Comparison of ENCODE assay signal across 18 cellular contexts in the genomic region with DNA sequence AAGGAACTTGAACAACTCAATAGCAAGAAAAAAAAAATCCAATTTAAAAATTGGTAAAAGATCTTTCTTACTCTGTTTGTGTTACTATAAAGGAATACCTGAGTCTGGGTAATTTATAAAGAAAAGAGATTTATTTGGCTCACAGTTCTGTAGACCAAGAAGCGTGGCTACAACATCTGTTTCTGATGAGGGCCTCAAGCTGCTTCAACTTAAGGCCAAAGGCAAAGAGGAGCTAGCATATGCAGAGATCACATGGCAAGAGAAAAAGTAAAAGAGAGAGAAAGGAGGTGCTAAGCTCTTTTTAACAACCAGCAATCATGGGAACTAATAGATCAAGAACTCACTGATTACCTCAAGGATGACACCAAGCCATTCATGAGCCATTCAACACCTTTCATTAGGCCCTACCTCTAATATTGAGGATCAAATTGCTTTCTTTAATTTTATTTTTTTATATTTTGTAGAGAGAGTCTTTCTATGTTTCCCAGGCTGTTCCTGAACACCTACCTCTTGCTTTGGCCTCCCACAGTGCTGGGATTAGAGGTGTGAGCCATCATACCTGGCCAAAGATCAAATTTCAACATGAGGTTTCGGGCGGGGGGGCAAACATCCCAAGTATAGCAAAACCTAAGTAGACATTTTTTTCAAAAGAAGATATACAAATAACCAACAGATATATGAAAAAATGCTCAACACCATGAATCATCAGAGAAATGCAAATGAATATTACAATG. TPM values are rescaled to one million over a fixed set of nuclear protein-coding genes. Genes with fewer than 3 reads are reported as not detected.
DNase-seq lines count a peak whose midpoint lies in the region; ATAC-seq and TF ChIP-seq lines count a peak whose summit lies in the region.
"Had no signal": no experiment of that assay in that cellular context is flagged by ENCODE, and none has a peak within 500 bp of the region (broad histone marks: within the 10 kb centered on the region; RNA-seq: fewer than 3 reads in every experiment).

No MANE protein-coding gene starts in this region.

- H3K4me1 ChIP-seq in PC-3 (ENCODE audit: insufficient read depth, low read length), result peaks cover 15% of the 10 kb centered on the region
- no peaks in the 10 kb centered on the region for H3K4me1 ChIP-seq in mesendoderm (ENCODE audit: control insufficient read depth, low read depth, low read length)
- no peaks in the 10 kb centered on the region for H3K4me1 ChIP-seq in GM23248 (ENCODE audit: insufficient read depth)

- no peak overlapping the region for H2BK15ac ChIP-seq in mesendoderm (replicated peaks; ENCODE audit: low read depth)

- H2BK120ac ChIP-seq in mesendoderm (ENCODE audit: low read depth, low read length), result no peak overlapping the region

- H3K27ac ChIP-seq in PC-3 (ENCODE audit: low read length) (peak overlapping the region; percentile 47), mesendoderm (ENCODE audit: low read depth, low read length) (no peak overlapping the region), GM23248 (no peak overlapping the region)
- H3K27ac ChIP-seq: 22Rv1 had no signal

- no peak overlapping the region for H3K18ac ChIP-seq in mesendoderm (ENCODE audit: low read length)

- intact Hi-C loops in PC-3 (cut with micrococcal nuclease), result no loop called here

- H3K4me2 ChIP-seq in PC-3 (ENCODE audit: low read length) (peak overlapping the region; percentile 40; the same call in 1 of the 2 replicates), mesendoderm (ENCODE audit: low read length) (no peak overlapping the region), GM23248 (ENCODE audit: unreplicated experiment) (no peak overlapping the region)
- H3K4me2 ChIP-seq: GM23338 had no signal

- no peak overlapping the region for H3K23ac ChIP-seq in mesendoderm (ENCODE audit: low read length)

- H4K8ac ChIP-seq in mesendoderm (ENCODE audit: low read depth, low read length), result no peak overlapping the region

- H3K36me3 ChIP-seq in PC-3 (ENCODE audit: low read depth, low read length) (no peaks in the 10 kb centered on the region), mesendoderm (ENCODE audit: control insufficient read depth, insufficient read depth, low read length) (no peaks in the 10 kb centered on the region), GM23248 (ENCODE audit: low read depth) (no peaks in the 10 kb centered on the region)

- no peak; the same call in 1 of the 2 replicates for ATAC-seq in PC-3
- ATAC-seq: GM12878, GM23338, HCT116 had no signal

- TF ChIP-seq CTCF in PC-3 (conservative IDR thresholded peaks at IDR 0.05; ENCODE audit: low read depth, low read length), result no peak

- no peak overlapping the region for H3K9ac ChIP-seq in PC-3 (ENCODE audit: low read length)
- H3K9ac ChIP-seq in mesendoderm (ENCODE audit: low read length), result no peak overlapping the region
- no peak overlapping the region for H3K9ac ChIP-seq in GM23248

- CTCF ChIA-PET in PC-3 (lab: Charles Lee), result no interaction called here

- H2AFZ ChIP-seq in PC-3 (ENCODE audit: low read length) (no peak overlapping the region), GM23248 (no peak overlapping the region)
- H2AFZ ChIP-seq: GM23338 had no signal

- H4K20me1 ChIP-seq in PC-3 (ENCODE audit: low read length) (no peaks in the 10 kb centered on the region), GM23248 (ENCODE audit: insufficient read depth) (no peaks in the 10 kb centered on the region)

- H4K5ac ChIP-seq in mesendoderm (ENCODE audit: low read length), result no peak overlapping the region

- H3K9me3 ChIP-seq in PC-3 (ENCODE audit: low read length) (no peaks in the 10 kb centered on the region), GM23248 (ENCODE audit: low read depth) (no peaks in the 10 kb centered on the region)

- in situ Hi-C loops in GM23248 (cut with MboI), result no loop called here

- H3K79me2 ChIP-seq in PC-3 (ENCODE audit: low read length), result no peaks in the 10 kb centered on the region
- H3K79me2 ChIP-seq in mesendoderm (ENCODE audit: control insufficient read depth, insufficient read depth, low read length), result no peaks in the 10 kb centered on the region
- H3K79me2 ChIP-seq in GM23248 (ENCODE audit: insufficient read depth), result no peaks in the 10 kb centered on the region

- H3K4me3 ChIP-seq in PC-3 (ENCODE audit: low read length), result no peak overlapping the region
- H3K4me3 ChIP-seq in mesendoderm (ENCODE audit: low read length), result no peak overlapping the region
- H3K4me3 ChIP-seq in GM23248, result no peak overlapping the region
- H3K4me3 ChIP-seq: GM12878, GM23338 had no signal

- POLR2A ChIA-PET in PC-3 (lab: Charles Lee; ENCODE audit: unreplicated experiment), result no interaction called here

- WGBS in mesendoderm (ENCODE audit: extremely low coverage, insufficient coverage, low lambda C conversion rate), result no CpG with 5 or more reads among the region's 3 CpGs
- WGBS in GM23248 (ENCODE audit: low coverage in 1 of 2, low lambda C conversion rate in 2 of 2, missing lambda C conversion rate in 2 of 2), 2 experiments, result 58 to 68% methylated on average over 3 of the region's 3 CpGs

- H3K56ac ChIP-seq in mesendoderm (ENCODE audit: low read length), result no peak overlapping the region

- no peaks in the 10 kb centered on the region for H3K27me3 ChIP-seq in PC-3 (ENCODE audit: low read length)
- H3K27me3 ChIP-seq in mesendoderm (ENCODE audit: insufficient read depth, low read length, poor library complexity), result no peaks in the 10 kb centered on the region
- H3K27me3 ChIP-seq in GM23248 (replicated peaks; ENCODE audit: insufficient read depth), result no peaks in the 10 kb centered on the region; the same call in 1 of the 2 replicates

- no peak overlapping the region for H3K4ac ChIP-seq in mesendoderm (ENCODE audit: low read depth, low read length)

- DNase-seq in DMS 273 (lab: John Stamatoyannopoulos, UW; ENCODE audit: unreplicated experiment) (peak; percentile 35), DMS 273 treated with DMSO at 0.1 percent for 48 hours (lab: John Stamatoyannopoulos, UW) (no peak), PC-3 (peak; percentile 32), fibroblast of gingiva (ENCODE audit: low read depth) (peak; percentile 38), mesendoderm (peak; percentile 70), GM23248 (no peak), NCI-H345 (lab: John Stamatoyannopoulos, UW) (no peak), DMS79 (lab: John Stamatoyannopoulos, UW) (no peak)
- DNase-seq: C1 segment of cervical spinal cord; Calu3; CD4-positive, alpha-beta memory T cell; COR-L47; DMS79 treated with DMSO at 0.1 percent for 48 hours; H9 had no signal

- no peaks in the 10 kb centered on the region for H3K9me2 ChIP-seq in PC-3 (replicated peaks; ENCODE audit: low read length)
- H3K9me2 ChIP-seq in GM23248 (ENCODE audit: insufficient read depth), result no peaks in the 10 kb centered on the region

- no peaks in the 10 kb centered on the region for H3K79me1 ChIP-seq in mesendoderm (ENCODE audit: low read length)

- no peak overlapping the region for H2AK5ac ChIP-seq in mesendoderm (ENCODE audit: low read length)

- no peaks in the 10 kb centered on the region for H3F3A ChIP-seq in PC-3 (ENCODE audit: low read length, unreplicated experiment)
- H3F3A ChIP-seq in GM23248 (ENCODE audit: insufficient read depth), result no peaks in the 10 kb centered on the region

- no TSS peak for BruUV-seq in PC-3 (replicated peaks; lab: Mats Ljungman, UMichigan)

- no peak overlapping the region for H2BK5ac ChIP-seq in mesendoderm (ENCODE audit: low read length)

RNA-seq across cellular contexts. Expression of a gene that starts 15.9 kb away (rescaled TPM):
- 0.63 and 0.66 TPM in 2 replicates for total RNA-seq in PC-3 (2014; rRNA removed)
- polyA plus RNA-seq in mesendoderm (2013, experiment 1 of 2), result 1.7 TPM
- polyA plus RNA-seq in mesendoderm (2013, experiment 2 of 2), result 1.9 TPM
- 0.54 and 0.63 TPM in 2 replicates for total RNA-seq in GM23248 (2014; rRNA removed; shearing (Covaris generic))
- polyA plus RNA-seq in GM23248 (2016; fragmentation: Nextera tagmentation; extraction: Ambion mirVana), result 0.20 and 0.30 TPM in 2 replicates
- polyA plus RNA-seq: CD4-positive, alpha-beta memory T cell had no signal

Comparison
In these comparisons a context has a peak if more than half of its experiments do, and no peak if none do; other contexts are left out.
1. DNase-seq: peak in DMS 273 (single experiment), PC-3 (single experiment), fibroblast of gingiva (single experiment) and mesendoderm (single experiment); none in DMS 273 treated with DMSO at 0.1 percent for 48 hours (single experiment), GM23248 (single experiment), NCI-H345 (single experiment) and DMS79 (single experiment).